22 cellular contexts compared by ENCODE assay signal in the genomic region with DNA sequence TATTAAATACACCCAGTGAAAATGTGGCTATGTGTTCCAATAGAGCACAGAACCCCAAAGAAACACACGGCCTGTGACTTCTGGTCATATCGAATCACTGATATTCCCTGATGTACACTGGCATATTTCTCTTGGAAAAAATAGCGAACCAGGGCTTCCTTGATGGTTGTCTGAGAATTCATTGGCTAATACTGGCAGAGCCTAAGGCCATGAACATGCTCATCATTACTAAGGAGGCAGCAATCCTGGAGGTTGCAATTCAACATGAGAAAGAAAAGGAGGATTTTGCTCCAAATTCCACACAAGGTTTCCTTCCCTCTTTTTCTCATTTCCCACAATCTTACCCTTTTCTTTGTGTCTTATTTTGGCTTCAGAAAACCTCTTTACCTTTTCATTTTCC.
"Had no signal": no experiment of that assay in that cellular context is flagged by ENCODE, and none has a peak within 500 bp of the region (broad histone marks: within the 10 kb centered on the region; RNA-seq: fewer than 3 reads in every experiment).

No MANE protein-coding gene starts in this region.

- H3K4me3 ChIP-seq: body of pancreas, esophagus squamous epithelium, heart left ventricle, mucosa of descending colon, right lobe of liver, smooth muscle cell, transverse colon, uterus had no signal

- DNase-seq: activated CD4-positive, alpha-beta memory T cell treated with anti-CD3 and anti-CD28 coated beads for 36 hours; activated CD4-positive, alpha-beta T cell treated with anti-CD3 and anti-CD28 coated beads for 48 hours; activated gamma-delta T cell; activated naive CD4-positive, alpha-beta T cell treated with anti-CD3 and anti-CD28 coated beads, Interleukin-2, amount 50 U/mL, for 16 hours; activated naive CD8-positive, alpha-beta T cell treated with anti-CD3 and anti-CD28 coated beads, Interleukin-2, amount 50 U/mL, for 24 hours; body of pancreas; central memory CD4-positive, alpha-beta T cell; dermis blood vessel endothelial cell; effector CD8-positive, alpha-beta T cell; esophagus squamous epithelium; heart left ventricle; islet precursor cell; left colon; mucosa of descending colon; nephron progenitor cell; right lobe of liver; stimulated activated CD4-positive, alpha-beta T cell treated with anti-CD3 and anti-CD28 coated beads, Interleukin-15, amount 100 ng/mL, for 24 hours; stimulated activated naive B cell treated with anti-CD40 and anti-IgM and Interleukin-4, amounts not matched to agents 10 μg/mL and 1 μg/mL and 100 μg/mL, for 72 hours; transverse colon; uterus had no signal

- H3K27ac ChIP-seq: body of pancreas, esophagus squamous epithelium, heart left ventricle, parathyroid adenoma, right lobe of liver, transverse colon, uterus had no signal

- H3K4me2 ChIP-seq: smooth muscle cell had no signal

- H3K4me1 ChIP-seq: body of pancreas, parathyroid adenoma, right lobe of liver, transverse colon, uterus had no signal

- H3K79me2 ChIP-seq: parathyroid adenoma had no signal

- H3K27me3 ChIP-seq: body of pancreas, right lobe of liver, uterus had no signal

- H3K9ac ChIP-seq: parathyroid adenoma had no signal

- ATAC-seq: activated naive CD8-positive, alpha-beta T cell treated with anti-CD3 and anti-CD28 coated beads, Interleukin-2, amount 50 U/mL, for 24 hours; body of pancreas; heart left ventricle; left colon; mucosa of descending colon; right lobe of liver; stimulated activated naive B cell treated with anti-CD40 and anti-IgM and Interleukin-4, amounts not matched to agents 10 μg/mL and 1 μg/mL and 100 μg/mL, for 72 hours had no signal

- H3K9me3 ChIP-seq: body of pancreas, esophagus squamous epithelium, mucosa of descending colon, right lobe of liver, uterus had no signal

- H2AFZ ChIP-seq: parathyroid adenoma had no signal

- H3K36me3 ChIP-seq: esophagus squamous epithelium, heart left ventricle, right lobe of liver, transverse colon, uterus had no signal
